7 cellular contexts compared by ENCODE assay signal in the genomic region with DNA sequence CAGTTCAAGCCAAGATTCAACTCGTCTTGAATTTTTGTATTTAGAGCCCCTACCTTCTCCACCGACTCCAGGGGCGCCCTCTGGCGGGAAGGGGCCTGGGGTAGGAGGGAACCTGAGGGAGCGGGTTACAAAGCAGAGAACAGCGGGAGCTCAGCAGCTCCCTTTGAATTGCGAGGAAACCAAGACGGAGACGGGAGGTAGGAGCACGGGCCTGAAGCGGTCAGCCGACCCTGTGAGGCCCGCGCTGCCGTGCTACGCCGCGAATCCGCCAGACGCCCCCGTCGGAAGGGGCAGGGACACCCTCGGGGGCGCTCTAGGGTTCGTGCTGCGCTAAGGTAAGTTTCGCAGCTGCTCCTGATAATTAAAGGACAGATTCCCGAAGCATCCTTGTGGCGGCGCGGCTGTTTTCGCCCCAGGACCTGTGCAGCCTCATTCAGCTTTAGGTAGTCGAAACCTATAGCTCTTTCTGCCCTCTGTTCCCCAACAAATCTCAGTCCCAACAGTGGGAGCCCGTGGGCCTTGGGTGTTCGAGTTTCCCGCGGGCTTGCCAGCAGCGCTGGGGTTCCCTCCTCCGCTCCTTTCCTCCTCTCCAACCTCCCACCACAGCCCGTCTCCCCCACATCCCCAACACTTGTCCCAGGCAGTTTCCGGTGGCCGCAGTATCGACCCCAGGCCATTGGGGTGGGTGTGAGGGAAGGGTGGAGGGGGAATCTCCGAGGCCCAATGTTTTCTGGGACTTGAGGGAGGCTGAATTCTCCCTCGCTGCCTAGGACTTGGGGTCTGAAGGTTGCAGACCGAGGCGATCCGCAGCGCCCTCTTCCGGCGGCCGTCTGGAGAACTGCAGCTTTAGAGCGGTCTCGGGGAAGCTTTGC. TPM values are rescaled to one million over a fixed set of nuclear protein-coding genes. Genes with fewer than 3 reads are reported as not detected.
DNase-seq lines count a peak whose midpoint lies in the region; ATAC-seq and TF ChIP-seq lines count a peak whose summit lies in the region.

No MANE protein-coding gene starts in this region.

- H3K27me3 Mint-ChIP-seq in endothelial cell (ENCODE audit: unreplicated experiment) = peaks cover 39% of the 10 kb centered on the region
- peaks cover 97% of the 10 kb centered on the region for H3K27me3 Mint-ChIP-seq in progenitor cell of endocrine pancreas
- peaks cover 74% of the 10 kb centered on the region for H3K27me3 Mint-ChIP-seq in activated CD4-positive, alpha-beta T cell treated with anti-CD3 and anti-CD28 coated beads, Interleukin-2, amount 10 ng/mL, durations not matched to agents 7 days and 5 days

- DNase-seq in MG63 (peak; percentile 41), endothelial cell (ENCODE audit: low spot score) (peak; percentile 87), progenitor cell of endocrine pancreas (ENCODE audit: low spot score, unreplicated experiment) (peak; percentile 67), T-helper 1 cell (no peak)
- DNase-seq in activated CD4-positive, alpha-beta T cell treated with anti-CD3 and anti-CD28 coated beads, Interleukin-2, amount 10 ng/mL, durations not matched to agents 7 days and 5 days = no peak

- H3K9me3 Mint-ChIP-seq in endothelial cell (ENCODE audit: unreplicated experiment) (no peaks in the 10 kb centered on the region), progenitor cell of endocrine pancreas (ENCODE audit: low read depth) (no peaks in the 10 kb centered on the region)
- H3K9me3 Mint-ChIP-seq in activated CD4-positive, alpha-beta T cell treated with anti-CD3 and anti-CD28 coated beads, Interleukin-2, amount 10 ng/mL, durations not matched to agents 7 days and 5 days = peaks cover 7% of the 10 kb centered on the region

- H3K36me3 Mint-ChIP-seq in endothelial cell (ENCODE audit: low read depth, unreplicated experiment) = no peaks in the 10 kb centered on the region
- H3K36me3 Mint-ChIP-seq in progenitor cell of endocrine pancreas (ENCODE audit: insufficient read depth) = no peaks in the 10 kb centered on the region
- H3K36me3 Mint-ChIP-seq in activated CD4-positive, alpha-beta T cell treated with anti-CD3 and anti-CD28 coated beads, Interleukin-2, amount 10 ng/mL, durations not matched to agents 7 days and 5 days (ENCODE audit: low read depth) = peaks cover 3% of the 10 kb centered on the region

- H3K4me3 ChIP-seq in MG63 = no peak overlapping the region

- no peak overlapping the region for H3K27ac Mint-ChIP-seq in endothelial cell (ENCODE audit: unreplicated experiment)
- H3K27ac Mint-ChIP-seq in progenitor cell of endocrine pancreas = no peak overlapping the region
- no peak overlapping the region for H3K27ac Mint-ChIP-seq in activated CD4-positive, alpha-beta T cell treated with anti-CD3 and anti-CD28 coated beads, Interleukin-2, amount 10 ng/mL, durations not matched to agents 7 days and 5 days

- H3K27me3 ChIP-seq in MG63 = peaks cover 2% of the 10 kb centered on the region; the same call in 1 of the 2 replicates

- H3K36me3 ChIP-seq in MG63 = no peaks in the 10 kb centered on the region

- H3K4me1 Mint-ChIP-seq in endothelial cell (ENCODE audit: unreplicated experiment) = peaks cover 18% of the 10 kb centered on the region
- H3K4me1 Mint-ChIP-seq in progenitor cell of endocrine pancreas (ENCODE audit: low read depth) = peaks cover 2% of the 10 kb centered on the region
- no peaks in the 10 kb centered on the region for H3K4me1 Mint-ChIP-seq in activated CD4-positive, alpha-beta T cell treated with anti-CD3 and anti-CD28 coated beads, Interleukin-2, amount 10 ng/mL, durations not matched to agents 7 days and 5 days

- POLR2A ChIA-PET in activated CD4-positive, alpha-beta T cell treated with anti-CD3 and anti-CD28 coated beads, Interleukin-2, amount 10 ng/mL, durations not matched to agents 7 days and 5 days (lab: Charles Lee) = no interaction called here

- CTCF ChIA-PET in activated CD4-positive, alpha-beta T cell treated with anti-CD3 and anti-CD28 coated beads, Interleukin-2, amount 10 ng/mL, durations not matched to agents 7 days and 5 days (lab: Charles Lee) = interaction anchor here (0.6 to 1.0 kb wide), 4 partner anchors 16 to 1678 kb away, joined by 3 to 5 read pairs (median 3); no protein-coding TSS in a partner anchor

- H3K4me3 Mint-ChIP-seq in endothelial cell (ENCODE audit: unreplicated experiment) = no peak overlapping the region
- H3K4me3 Mint-ChIP-seq in progenitor cell of endocrine pancreas (ENCODE audit: low read depth) = no peak overlapping the region
- H3K4me3 Mint-ChIP-seq in activated CD4-positive, alpha-beta T cell treated with anti-CD3 and anti-CD28 coated beads, Interleukin-2, amount 10 ng/mL, durations not matched to agents 7 days and 5 days = no peak overlapping the region

- no peak for ATAC-seq in HG02642 (IDR thresholded peaks at IDR 0.05; ENCODE audit: poor library complexity, unreplicated experiment)

- no peaks in the 10 kb centered on the region for H3K9me3 ChIP-seq in MG63

- TF ChIP-seq CTCF in GM12872 (IDR thresholded peaks at IDR 0.05; ENCODE audit: insufficient read depth, low read depth, low read length) = peak; percentile 56
- TF ChIP-seq CTCF in endothelial cell (IDR thresholded peaks at IDR 0.05; ENCODE audit: unreplicated experiment) = peak; percentile 88
- TF ChIP-seq CTCF in progenitor cell of endocrine pancreas (IDR thresholded peaks at IDR 0.05; ENCODE audit: unreplicated experiment) = peak; percentile 82

RNA-seq across cellular contexts. Expression of gene NKX2-1, which starts 5.1 kb away (rescaled TPM):
- not detected in 2 replicates for total RNA-seq in MG63 (2014; rRNA removed; shearing (Covaris generic); ENCODE audit: low replicate concordance)
- not detected for total RNA-seq in endothelial cell (ENCODE audit: unreplicated experiment)
- total RNA-seq in progenitor cell of endocrine pancreas = 0.80 TPM in 1 of 2 replicates, not detected in the other
- total RNA-seq in activated CD4-positive, alpha-beta T cell treated with anti-CD3 and anti-CD28 coated beads, Interleukin-2, amount 10 ng/mL, durations not matched to agents 7 days and 5 days = not detected

RNA-seq across cellular contexts. Expression of gene NKX2-8, which starts 57.3 kb away (rescaled TPM):
- total RNA-seq in MG63 (2014; rRNA removed; shearing (Covaris generic); ENCODE audit: low replicate concordance) = not detected in 2 replicates
- total RNA-seq in endothelial cell (ENCODE audit: unreplicated experiment) (not detected), progenitor cell of endocrine pancreas (not detected in 2 replicates)
- not detected for total RNA-seq in activated CD4-positive, alpha-beta T cell treated with anti-CD3 and anti-CD28 coated beads, Interleukin-2, amount 10 ng/mL, durations not matched to agents 7 days and 5 days

Comparison
In these comparisons a context has a peak if more than half of its experiments do, and no peak if none do; other contexts are left out.
1. DNase-seq: peak in MG63 (single experiment), endothelial cell (single experiment) and progenitor cell of endocrine pancreas (single experiment); none in activated CD4-positive, alpha-beta T cell treated with anti-CD3 and anti-CD28 coated beads, Interleukin-2, amount 10 ng/mL, durations not matched to agents 7 days and 5 days (single experiment) and T-helper 1 cell (0 of 5).
2. Peak in every context shown above with its lines, with median percentiles within 50 percentile points of each other: CTCF ChIP-seq.